In the genomic region with DNA sequence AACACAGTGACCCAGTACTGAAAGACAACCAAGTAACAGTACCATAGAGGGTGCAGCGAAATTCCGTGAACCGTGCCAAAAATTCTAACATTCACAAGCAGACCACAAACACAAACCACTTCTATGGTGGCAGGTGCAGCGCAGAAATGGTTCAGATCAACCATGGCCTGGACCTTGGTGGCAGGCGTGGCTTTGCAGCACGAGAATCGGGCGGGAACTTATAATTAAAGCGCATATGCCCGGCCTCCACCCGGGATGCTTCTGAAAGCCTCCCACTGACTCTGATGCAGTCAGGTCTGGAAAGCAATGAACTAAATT, we compare ENCODE assay signal across 14 cellular contexts.
DNase-seq lines count a peak whose midpoint lies in the region; ATAC-seq lines count a peak whose summit lies in the region.
"Had no signal": no experiment of that assay in that cellular context is flagged by ENCODE, and none has a peak within 500 bp of the region (broad histone marks: within the 10 kb centered on the region; RNA-seq: fewer than 3 reads in every experiment).

No MANE protein-coding gene starts in this region.

- H3K36me3 Mint-ChIP-seq in IgD-negative memory B cell: peaks cover 1% of the 10 kb centered on the region
- H3K36me3 Mint-ChIP-seq in memory B cell: peaks cover 5% of the 10 kb centered on the region
- peaks cover 27% of the 10 kb centered on the region for H3K36me3 Mint-ChIP-seq in stimulated activated memory B cell treated with anti-CD40 and anti-IgM and Interleukin-4, amounts not matched to agents 10 μg/mL and 1 μg/mL and 100 μg/mL, for 72 hours

- H3K4me3 Mint-ChIP-seq in IgD-negative memory B cell (no peak overlapping the region), memory B cell (no peak overlapping the region)
- no peak overlapping the region for H3K4me3 Mint-ChIP-seq in stimulated activated memory B cell treated with anti-CD40 and anti-IgM and Interleukin-4, amounts not matched to agents 10 μg/mL and 1 μg/mL and 100 μg/mL, for 72 hours
- H3K4me3 Mint-ChIP-seq: CD4-positive, alpha-beta memory T cell; GM23338 had no signal

- peaks cover 19 to 35% (median 27%) of the 10 kb centered on the region in 3 donors for H3K4me1 Mint-ChIP-seq in IgD-negative memory B cell
- H3K4me1 Mint-ChIP-seq in memory B cell: peaks cover 34% of the 10 kb centered on the region
- H3K4me1 Mint-ChIP-seq in stimulated activated memory B cell treated with anti-CD40 and anti-IgM and Interleukin-4, amounts not matched to agents 10 μg/mL and 1 μg/mL and 100 μg/mL, for 72 hours: peaks cover 44% of the 10 kb centered on the region

- H3K27ac Mint-ChIP-seq in IgD-negative memory B cell (peak overlapping the region in 2 of 3 donors; percentile 60 to 87), memory B cell (peak overlapping the region; percentile 93)
- peak overlapping the region; percentile 99 for H3K27ac Mint-ChIP-seq in stimulated activated memory B cell treated with anti-CD40 and anti-IgM and Interleukin-4, amounts not matched to agents 10 μg/mL and 1 μg/mL and 100 μg/mL, for 72 hours
- H3K27ac Mint-ChIP-seq: CD4-positive, alpha-beta memory T cell; GM23338 had no signal

- ATAC-seq in memory B cell (ENCODE audit: low read depth) (no peak), GM21825 (IDR thresholded peaks at IDR 0.05; ENCODE audit: unreplicated experiment) (no peak), GM21717 (IDR thresholded peaks at IDR 0.05; ENCODE audit: unreplicated experiment) (no peak)
- no peak for ATAC-seq in stimulated activated memory B cell treated with anti-CD40 and anti-IgM and Interleukin-4, amounts not matched to agents 10 μg/mL and 1 μg/mL and 100 μg/mL, for 72 hours

- no peaks in the 10 kb centered on the region for H3K27me3 Mint-ChIP-seq in IgD-negative memory B cell
- H3K27me3 Mint-ChIP-seq in memory B cell: no peaks in the 10 kb centered on the region
- H3K27me3 Mint-ChIP-seq in stimulated activated memory B cell treated with anti-CD40 and anti-IgM and Interleukin-4, amounts not matched to agents 10 μg/mL and 1 μg/mL and 100 μg/mL, for 72 hours: no peaks in the 10 kb centered on the region
- H3K27me3 Mint-ChIP-seq: CD4-positive, alpha-beta memory T cell had no signal

- H3K9me3 Mint-ChIP-seq in IgD-negative memory B cell (no peaks in the 10 kb centered on the region), memory B cell (no peaks in the 10 kb centered on the region)
- no peaks in the 10 kb centered on the region for H3K9me3 Mint-ChIP-seq in stimulated activated memory B cell treated with anti-CD40 and anti-IgM and Interleukin-4, amounts not matched to agents 10 μg/mL and 1 μg/mL and 100 μg/mL, for 72 hours
- H3K9me3 Mint-ChIP-seq: CD4-positive, alpha-beta memory T cell; GM23338 had no signal

- DNase-seq in astrocyte of the hippocampus (ENCODE audit: low read depth, low spot score) (peak; percentile 12), memory B cell (ENCODE audit: low spot score in 2 of 2) (no peak), NCI-H1417 (lab: John Stamatoyannopoulos, UW) (no peak)
- DNase-seq: DMS 273 treated with DMSO at 0.1 percent for 48 hours, HCEC 1CT, NCI-H2107, NCI-H446 treated with DMSO at 0.1 percent for 48 hours, NCI-H526 treated with DMSO at 0.1 percent for 48 hours had no signal
